ENCODE assay signal across 17 cellular contexts in genomic region chr6:143674466-143675114, GRCh38. TPM values are rescaled to one million over a fixed set of nuclear protein-coding genes. Genes with fewer than 3 reads are reported as not detected.
DNase-seq lines count a peak whose midpoint lies in the region; ATAC-seq and TF ChIP-seq lines count a peak whose summit lies in the region.
"Had no signal": no experiment of that assay in that cellular context is flagged by ENCODE, and none has a peak within 500 bp of the region (broad histone marks: within the 10 kb centered on the region; RNA-seq: fewer than 3 reads in every experiment).

No MANE protein-coding gene starts in this region.

- no peak overlapping the region for H3K4me3 Mint-ChIP-seq in naive thymus-derived CD8-positive, alpha-beta T cell
- H3K4me3 Mint-ChIP-seq: activated B cell treated with CpG ODN at 0.5 μM for 24 hours; activated naive CD8-positive, alpha-beta T cell; natural killer cell treated with Interleukin-12 subunit alpha and Interleukin-12 subunit beta and Interleukin-15 and Interleukin-18, amount 100 ng/mL, for 72 hours had no signal

- no peak for TF ChIP-seq POLR2A in gastroesophageal sphincter (IDR thresholded peaks at IDR 0.05)

- H3K9me3 ChIP-seq in gastroesophageal sphincter (no peaks in the 10 kb centered on the region), thoracic aorta (no peaks in the 10 kb centered on the region)
- H3K9me3 ChIP-seq: right lobe of liver had no signal

- POLR2A ChIA-PET in naive thymus-derived CD8-positive, alpha-beta T cell (lab: Charles Lee) = no interaction called here

- peak; percentile 78 for DNase-seq in HCEC 1CT
- DNase-seq in thoracic aorta (ENCODE audit: low spot score) = no peak
- DNase-seq in NCI-H128 (lab: John Stamatoyannopoulos, UW; ENCODE audit: unreplicated experiment) = no peak
- DNase-seq in naive thymus-derived CD8-positive, alpha-beta T cell = no peak
- DNase-seq: activated B cell treated with CpG ODN at 0.5 μM for 24 hours; activated CD8-positive, alpha-beta memory T cell treated with anti-CD3 and anti-CD28 coated beads, Interleukin-2, amount 50 U/mL, for 4 hours; islet precursor cell; Kasumi-1; NCI-H1694 treated with DMSO at 0.1 percent for 48 hours; right lobe of liver; stimulated activated naive CD4-positive, alpha-beta T cell had no signal

- no peak for TF ChIP-seq EP300 in gastroesophageal sphincter (IDR thresholded peaks at IDR 0.05)

- peaks cover 5 to 18% (median 11%) of the 10 kb centered on the region in 4 donors for H3K4me1 Mint-ChIP-seq in naive thymus-derived CD8-positive, alpha-beta T cell

- H3K36me3 Mint-ChIP-seq in naive thymus-derived CD8-positive, alpha-beta T cell = no peaks in the 10 kb centered on the region
- H3K36me3 Mint-ChIP-seq: activated naive CD8-positive, alpha-beta T cell; natural killer cell treated with Interleukin-12 subunit alpha and Interleukin-12 subunit beta and Interleukin-15 and Interleukin-18, amount 100 ng/mL, for 72 hours had no signal

- H3K4me1 ChIP-seq in gastroesophageal sphincter (peaks cover 4 to 54% (median 6%) of the 10 kb centered on the region in 3 donors), thoracic aorta (ENCODE audit: control insufficient read depth in 1 of 2, low read depth in 2 of 2) (peaks cover 32 to 39% of the 10 kb centered on the region in 2 donors)

- H3K36me3 ChIP-seq in gastroesophageal sphincter = no peaks in the 10 kb centered on the region
- H3K36me3 ChIP-seq in thoracic aorta = no peaks in the 10 kb centered on the region
- H3K36me3 ChIP-seq: right lobe of liver had no signal

- peaks cover 0 to 10% (median 2%) of the 10 kb centered on the region in 9 donors for H3K9me3 Mint-ChIP-seq in naive thymus-derived CD8-positive, alpha-beta T cell
- H3K9me3 Mint-ChIP-seq: natural killer cell treated with Interleukin-12 subunit alpha and Interleukin-12 subunit beta and Interleukin-15 and Interleukin-18, amount 100 ng/mL, for 72 hours had no signal

- H3K27ac ChIP-seq in VCaP (peak overlapping the region; percentile 43), gastroesophageal sphincter (peak overlapping the region; percentile 25 to 50 (median 40)), thoracic aorta (peak overlapping the region; percentile 49 to 84)
- H3K27ac ChIP-seq: right lobe of liver had no signal

- H3K27me3 ChIP-seq in gastroesophageal sphincter = no peaks in the 10 kb centered on the region
- no peaks in the 10 kb centered on the region for H3K27me3 ChIP-seq in thoracic aorta (replicated peaks; ENCODE audit: insufficient read depth)
- H3K27me3 ChIP-seq: right lobe of liver had no signal

- H3K4me3 ChIP-seq in gastroesophageal sphincter (no peak overlapping the region), thoracic aorta (no peak overlapping the region)
- H3K4me3 ChIP-seq: right lobe of liver had no signal

- TF ChIP-seq CTCF in VCaP (conservative IDR thresholded peaks at IDR 0.05) = no peak
- TF ChIP-seq CTCF in gastroesophageal sphincter (IDR thresholded peaks at IDR 0.05) = no peak
- TF ChIP-seq CTCF in thoracic aorta (IDR thresholded peaks at IDR 0.05) = no peak

- WGBS in gastroesophageal sphincter (ENCODE audit: low coverage in 1 of 2), 2 donors = 55% methylated on average over 1 of the region's 1 CpG; no CpG with 5 or more reads in 1 of the 2 donors

- peaks cover 2 to 27% (median 5%) of the 10 kb centered on the region in 5 donors for H3K27me3 Mint-ChIP-seq in naive thymus-derived CD8-positive, alpha-beta T cell

- H3K27ac Mint-ChIP-seq in naive thymus-derived CD8-positive, alpha-beta T cell = no peak overlapping the region
- H3K27ac Mint-ChIP-seq: activated B cell treated with CpG ODN at 0.5 μM for 24 hours; activated naive CD8-positive, alpha-beta T cell; natural killer cell treated with Interleukin-12 subunit alpha and Interleukin-12 subunit beta and Interleukin-15 and Interleukin-18, amount 100 ng/mL, for 72 hours had no signal

- ATAC-seq in gastroesophageal sphincter (no peak), thoracic aorta (ENCODE audit: insufficient number of reproducible peaks, low FRiP score, low read depth) (no peak), GM21528 (IDR thresholded peaks at IDR 0.05; ENCODE audit: low FRiP score, unreplicated experiment) (no peak), GM18861 (IDR thresholded peaks at IDR 0.05; ENCODE audit: unreplicated experiment) (no peak)
- ATAC-seq in naive thymus-derived CD8-positive, alpha-beta T cell = no peak
- ATAC-seq: natural killer cell treated with Interleukin-12 subunit alpha and Interleukin-12 subunit beta and Interleukin-15 and Interleukin-18, amount 100 ng/mL, for 72 hours had no signal

RNA-seq across cellular contexts. Expression of gene PHACTR2, which starts 3.2 kb away (rescaled TPM):
- total RNA-seq in gastroesophageal sphincter = 100 to 1,000 TPM in 1 of 4 donors, 10 to 100 TPM in 3; 61.3 to 122 (median 86.0) TPM
- total RNA-seq in thoracic aorta = 10 to 100 TPM; 68.5 to 87.7 TPM
- 10 to 100 TPM; 15.4 to 16.0 TPM for total RNA-seq in naive thymus-derived CD8-positive, alpha-beta T cell
- polyA plus RNA-seq in naive thymus-derived CD8-positive, alpha-beta T cell = 1 to 10 TPM; 7.1 to 9.0 (median 8.8) TPM
